Comparison of ENCODE assay signal across 34 cellular contexts in the genomic region with DNA sequence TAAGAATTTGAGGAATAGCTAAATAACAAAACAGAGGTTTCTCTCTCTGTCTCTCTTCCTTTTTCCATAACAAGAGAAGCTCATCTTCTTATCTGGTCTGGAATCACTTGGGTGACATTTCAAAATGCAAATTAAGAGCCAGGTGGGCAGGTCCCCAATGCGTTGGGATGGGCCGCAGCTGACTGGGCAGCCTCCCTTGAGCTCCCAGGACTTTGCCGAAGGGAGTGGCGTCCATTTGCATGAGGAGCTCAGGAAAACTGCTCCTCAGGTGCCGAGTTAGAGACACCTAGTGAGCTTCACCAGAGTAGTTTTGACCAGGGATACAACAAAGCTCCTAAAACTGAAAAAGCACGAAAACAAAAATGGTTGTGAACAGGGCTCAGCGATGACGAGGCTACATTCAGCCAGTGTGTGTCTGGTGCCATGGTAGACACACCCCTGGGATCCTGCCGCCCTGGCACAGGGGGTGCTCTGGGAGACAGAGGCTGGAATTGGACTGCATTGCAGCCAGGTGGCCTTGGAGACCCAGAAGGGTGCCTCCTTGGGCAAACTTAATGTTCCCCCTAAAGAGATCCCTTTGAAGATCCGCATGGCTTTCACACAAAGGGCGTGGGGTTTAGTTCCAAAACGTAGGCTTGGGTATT. TPM values are rescaled to one million over a fixed set of nuclear protein-coding genes. Genes with fewer than 3 reads are reported as not detected.
DNase-seq lines count a peak whose midpoint lies in the region; ATAC-seq, FAIRE-seq and TF ChIP-seq lines count a peak whose summit lies in the region.
"Had no signal": no experiment of that assay in that cellular context is flagged by ENCODE, and none has a peak within 500 bp of the region (broad histone marks: within the 10 kb centered on the region; RNA-seq: fewer than 3 reads in every experiment).

No MANE protein-coding gene starts in this region.

- TF ChIP-seq CTCF in WTC11 (IDR thresholded peaks at IDR 0.05) (no peak), stomach (IDR thresholded peaks at IDR 0.05) (no peak)

- H3K4me1 ChIP-seq in HUES6 (ENCODE audit: control insufficient read depth, insufficient read depth, low read length) (peaks cover 45% of the 10 kb centered on the region), small intestine (ENCODE audit: control insufficient read depth in 2 of 2, insufficient read depth in 1 of 2, low read depth in 1 of 2, low read length in 1 of 2) (peaks cover 18 to 22% of the 10 kb centered on the region in 2 donors), stomach (peaks cover 47 to 72% (median 50%) of the 10 kb centered on the region in 4 donors)

- no peak for TF ChIP-seq EP300 in stomach (IDR thresholded peaks at IDR 0.05)

- peak overlapping the region; percentile 61 for H3K27ac Mint-ChIP-seq in WTC11
- H3K27ac Mint-ChIP-seq: activated CD4-positive, alpha-beta memory T cell treated with anti-CD3 and anti-CD28 coated beads for 36 hours; activated naive CD8-positive, alpha-beta T cell treated with anti-CD3 and anti-CD28 coated beads for 36 hours; dendritic cell treated with granulocyte-macrophage colony-stimulating factor and Interleukin-4, amounts not matched to agents 40 ng/mL and 50 ng/mL, for 4 days; stimulated activated naive B cell treated with anti-CD40 and anti-IgM and Interleukin-4, amounts not matched to agents 10 μg/mL and 1 μg/mL and 100 μg/mL, for 72 hours had no signal

- H3K27me3 ChIP-seq in HUES6 (ENCODE audit: control insufficient read depth, insufficient read depth, low read length), result no peaks in the 10 kb centered on the region
- no peaks in the 10 kb centered on the region for H3K27me3 ChIP-seq in small intestine (ENCODE audit: control insufficient read depth in 2 of 2, insufficient read depth in 2 of 2, low read length in 2 of 2)
- H3K27me3 ChIP-seq in stomach, result no peaks in the 10 kb centered on the region
- H3K27me3 ChIP-seq: cardiac muscle cell, gastrocnemius medialis, left lung, sigmoid colon, vagina had no signal

- H3K9ac ChIP-seq in HUES6 (ENCODE audit: low read length), result peak overlapping the region; percentile 61
- H3K9ac ChIP-seq: BLaER1 treated with 17β-estradiol and CSF1 and Interleukin-3, amounts not matched to agents 10 nM and 100 nM had no signal

- peak; percentile 47 for DNase-seq in WTC11 (ENCODE audit: low spot score)
- DNase-seq in left colon, result peak; percentile 59 to 64
- DNase-seq in small intestine, result peak; percentile 75
- no peak for DNase-seq in stomach
- DNase-seq in NCI-H1105 treated with DMSO at 0.1 percent for 48 hours (lab: John Stamatoyannopoulos, UW), result no peak
- DNase-seq: activated CD4-positive, alpha-beta memory T cell treated with anti-CD3 and anti-CD28 coated beads for 36 hours; activated effector memory CD4-positive, alpha-beta T cell treated with anti-CD3 and anti-CD28 coated beads, Interleukin-2, amount 50 U/mL, for 16 hours; activated naive CD8-positive, alpha-beta T cell treated with anti-CD3 and anti-CD28 coated beads for 36 hours; activated T-cell treated with anti-CD3 and anti-CD28 coated beads for 4 hours; aorta; COR-L47; DMS79; gastrocnemius medialis; GF-D8; HCEC 1CT; left lung; midbrain; NCI-H1092 treated with DMSO at 0.1 percent for 48 hours; NCI-H187 treated with DMSO at 0.1 percent for 48 hours; NCI-H2171 treated with DMSO at 0.1 percent for 48 hours; NCI-H524 treated with DMSO at 0.1 percent for 48 hours; sigmoid colon; stimulated activated CD4-positive, alpha-beta T cell treated with anti-CD3 and anti-CD28 coated beads, Interleukin-15, amount 100 ng/mL, for 24 hours; stimulated activated naive B cell treated with anti-CD40 and anti-IgM and Interleukin-4, amounts not matched to agents 10 μg/mL and 1 μg/mL and 100 μg/mL, for 72 hours; T-helper 1 cell had no signal

- peaks cover 9% of the 10 kb centered on the region for H3K27me3 Mint-ChIP-seq in WTC11 (ENCODE audit: low read depth)
- H3K27me3 Mint-ChIP-seq: activated naive CD8-positive, alpha-beta T cell treated with anti-CD3 and anti-CD28 coated beads for 36 hours; dendritic cell treated with granulocyte-macrophage colony-stimulating factor and Interleukin-4, amounts not matched to agents 40 ng/mL and 50 ng/mL, for 4 days had no signal

- H3K4me3 Mint-ChIP-seq in WTC11, result 0 out of 2 replicates have a peak overlapping the region, but pooled peaks have one; percentile 20
- H3K4me3 Mint-ChIP-seq: activated CD4-positive, alpha-beta memory T cell treated with anti-CD3 and anti-CD28 coated beads for 36 hours; activated naive CD8-positive, alpha-beta T cell treated with anti-CD3 and anti-CD28 coated beads for 36 hours; dendritic cell treated with granulocyte-macrophage colony-stimulating factor and Interleukin-4, amounts not matched to agents 40 ng/mL and 50 ng/mL, for 4 days; natural killer cell treated with Interleukin-12 subunit alpha and Interleukin-12 subunit beta and Interleukin-15 and Interleukin-18, amount 100 ng/mL, for 72 hours; stimulated activated naive B cell treated with anti-CD40 and anti-IgM and Interleukin-4, amounts not matched to agents 10 μg/mL and 1 μg/mL and 100 μg/mL, for 72 hours had no signal

- H3K36me3 ChIP-seq in HUES6 (ENCODE audit: control insufficient read depth, insufficient read depth, low read length) (no peaks in the 10 kb centered on the region), small intestine (ENCODE audit: control insufficient read depth in 2 of 2, insufficient read depth in 2 of 2, low read length in 2 of 2) (no peaks in the 10 kb centered on the region), stomach (no peaks in the 10 kb centered on the region)
- H3K36me3 ChIP-seq: BLaER1 treated with 17β-estradiol and CSF1 and Interleukin-3, amounts not matched to agents 10 nM and 100 nM; cardiac muscle cell; gastrocnemius medialis; left lung; sigmoid colon; vagina had no signal

- no peaks in the 10 kb centered on the region for H3K36me3 Mint-ChIP-seq in WTC11
- H3K36me3 Mint-ChIP-seq: activated CD4-positive, alpha-beta memory T cell treated with anti-CD3 and anti-CD28 coated beads for 36 hours; activated naive CD8-positive, alpha-beta T cell treated with anti-CD3 and anti-CD28 coated beads for 36 hours; natural killer cell treated with Interleukin-12 subunit alpha and Interleukin-12 subunit beta and Interleukin-15 and Interleukin-18, amount 100 ng/mL, for 72 hours; stimulated activated naive B cell treated with anti-CD40 and anti-IgM and Interleukin-4, amounts not matched to agents 10 μg/mL and 1 μg/mL and 100 μg/mL, for 72 hours had no signal

- 20 to 63% (median 44%) methylated on average over 12 of the region's 12 CpGs for WGBS in small intestine, 3 donors
- 76 to 92% (median 90%) methylated on average over 12 of the region's 12 CpGs for WGBS in stomach, 5 donors

- FAIRE-seq in small intestine (lab: Jason Lieb, UNC), result no peak
- FAIRE-seq: endometrium had no signal

- peaks cover 54% of the 10 kb centered on the region for H3K4me1 Mint-ChIP-seq in WTC11

- intact Hi-C loops in left colon (cut with DNase I, micrococcal nuclease) (loop anchor here in 1 of 2 donors (5.0 kb wide), 1 partner anchor 33 kb away; no protein-coding TSS in a partner anchor), stomach (cut with DNase I; ENCODE audit: low total_unique reads) (loop anchor here (5.0 kb wide), 1 partner anchor 33 kb away; no protein-coding TSS in a partner anchor)

- no peak for ATAC-seq in WTC11
- peak; percentile 5 for ATAC-seq in left colon
- no peak for ATAC-seq in HG03469 (IDR thresholded peaks at IDR 0.05; ENCODE audit: unreplicated experiment)
- no peak for ATAC-seq in GM19395 (IDR thresholded peaks at IDR 0.05; ENCODE audit: unreplicated experiment)
- ATAC-seq: gastrocnemius medialis; left lung; natural killer cell treated with Interleukin-12 subunit alpha and Interleukin-12 subunit beta and Interleukin-15 and Interleukin-18, amount 100 ng/mL, for 72 hours; stimulated activated naive B cell treated with anti-CD40 and anti-IgM and Interleukin-4, amounts not matched to agents 10 μg/mL and 1 μg/mL and 100 μg/mL, for 72 hours had no signal

- peak overlapping the region; percentile 22; the same call in 1 of the 2 replicates for H3K4me3 ChIP-seq in HUES6 (ENCODE audit: low read depth, low read length)
- H3K4me3 ChIP-seq in small intestine (ENCODE audit: low read depth in 1 of 2, low read length in 2 of 2), result no peak overlapping the region
- no peak overlapping the region for H3K4me3 ChIP-seq in stomach
- H3K4me3 ChIP-seq: BLaER1 treated with 17β-estradiol and CSF1 and Interleukin-3, amounts not matched to agents 10 nM and 100 nM; cardiac muscle cell; gastrocnemius medialis; left lung; sigmoid colon; vagina had no signal

- CTCF ChIA-PET in WTC11 (lab: Charles Lee), result interaction anchor here (0.7 to 9.1 kb wide), 8 partner anchors 15 to 194 kb away, joined by 3 to 203 read pairs (median 4); partner anchors contain the start of gene NQO2

- POLR2A ChIA-PET in WTC11 (lab: Charles Lee), result no interaction called here

- peak overlapping the region; percentile 64; the same call in 1 of the 2 replicates for H3K27ac ChIP-seq in HUES6 (ENCODE audit: low read depth, low read length)
- H3K27ac ChIP-seq in small intestine (ENCODE audit: low read depth in 1 of 2, low read length in 1 of 2), result peak overlapping the region; percentile 91 to 96
- peak overlapping the region in 1 of 5 donors; percentile 100 for H3K27ac ChIP-seq in stomach
- H3K27ac ChIP-seq: BLaER1 treated with 17β-estradiol and CSF1 and Interleukin-3, amounts not matched to agents 10 nM and 100 nM; cardiac muscle cell; gastrocnemius medialis; left lung; sigmoid colon; vagina had no signal

- TF ChIP-seq POLR2A in stomach (IDR thresholded peaks at IDR 0.05), result no peak

- H3K9me3 ChIP-seq in HUES6 (ENCODE audit: control insufficient read depth, insufficient read depth, low read depth, low read length), result no peaks in the 10 kb centered on the region
- no peaks in the 10 kb centered on the region for H3K9me3 ChIP-seq in small intestine (ENCODE audit: control insufficient read depth, low read depth)
- H3K9me3 ChIP-seq in stomach, result no peaks in the 10 kb centered on the region
- H3K9me3 ChIP-seq: BLaER1 treated with 17β-estradiol and CSF1 and Interleukin-3, amounts not matched to agents 10 nM and 100 nM; gastrocnemius medialis; left lung; sigmoid colon; vagina had no signal

- H3K9me3 Mint-ChIP-seq in WTC11, result no peaks in the 10 kb centered on the region
- H3K9me3 Mint-ChIP-seq: activated CD4-positive, alpha-beta memory T cell treated with anti-CD3 and anti-CD28 coated beads for 36 hours; activated naive CD8-positive, alpha-beta T cell treated with anti-CD3 and anti-CD28 coated beads for 36 hours; dendritic cell treated with granulocyte-macrophage colony-stimulating factor and Interleukin-4, amounts not matched to agents 40 ng/mL and 50 ng/mL, for 4 days; natural killer cell treated with Interleukin-12 subunit alpha and Interleukin-12 subunit beta and Interleukin-15 and Interleukin-18, amount 100 ng/mL, for 72 hours; stimulated activated naive B cell treated with anti-CD40 and anti-IgM and Interleukin-4, amounts not matched to agents 10 μg/mL and 1 μg/mL and 100 μg/mL, for 72 hours had no signal

RNA-seq across cellular contexts. Expression of gene SERPINB6, which starts 13.5 kb away (rescaled TPM):
- 28.0 to 33.7 TPM (median 32.9 TPM) in 3 replicates for total RNA-seq in WTC11 (2021)
- total RNA-seq in left colon, result 100 to 1,000 TPM; 182 to 192 TPM
- 100 to 1,000 TPM; 306 to 539 (median 531) TPM for polyA plus RNA-seq in small intestine
- total RNA-seq in stomach, result 100 to 1,000 TPM in 4 of 5 donors, 10 to 100 TPM in 1; 79.1 to 208 (median 160) TPM
- polyA plus RNA-seq in stomach, result 100 to 1,000 TPM in 2 of 3 donors, 10 to 100 TPM in 1; 93.1 to 281 (median 144) TPM

RNA-seq across cellular contexts. Expression of gene NQO2, which starts 14.8 kb away (rescaled TPM):
- 119 to 152 TPM (median 150 TPM) in 3 replicates for total RNA-seq in WTC11 (2021)
- total RNA-seq in left colon, result 10 to 100 TPM in 1 of 2 donors, 1 to 10 TPM in 1; 10.0 to 12.2 TPM
- polyA plus RNA-seq in small intestine, result 10 to 100 TPM; 35.6 to 84.5 (median 82.1) TPM
- total RNA-seq in stomach, result 10 to 100 TPM in 1 of 5 donors, 1 to 10 TPM in 2, under 1 TPM in 1, not detected in 1; 0.87 to 35.5 (median 5.5) TPM
- 10 to 100 TPM; 28.3 to 43.1 (median 41.9) TPM for polyA plus RNA-seq in stomach

Comparison
In these comparisons a context has a peak if more than half of its experiments do, and no peak if none do; other contexts are left out.
1. DNase-seq: peak in WTC11 (single experiment), left colon (2 of 2) and small intestine (single experiment); none in stomach (single experiment) and NCI-H1105 treated with DMSO at 0.1 percent for 48 hours (single experiment).